Comparison of ENCODE assay signal across 30 cellular contexts in genomic region chr15:40377606-40378005, GRCh38. TPM values are rescaled to one million over a fixed set of nuclear protein-coding genes. Genes with fewer than 3 reads are reported as not detected.
"Had no signal": no experiment of that assay in that cellular context is flagged by ENCODE, and none has a peak within 500 bp of the region (broad histone marks: within the 10 kb centered on the region; RNA-seq: fewer than 3 reads in every experiment).

No MANE protein-coding gene starts in this region.

- DNase-seq: dorsolateral prefrontal cortex; effector CD4-positive, alpha-beta T cell; foreskin fibroblast; heart left ventricle; left cardiac atrium; left lung; right lobe of liver; stimulated activated CD4-positive, alpha-beta T cell treated with anti-CD3 and anti-CD28 coated beads, Interleukin-2, amount 100 ng/mL, for 24 hours; stimulated activated CD4-positive, alpha-beta T cell treated with anti-CD3 and anti-CD28 coated beads, Interleukin-4, amount 100 ng/mL, for 24 hours; stimulated activated naive CD4-positive, alpha-beta T cell treated with Interleukin-2 at 50 U/mL for 16 hours; substantia nigra; testis; upper lobe of right lung; uterus had no signal

- H3K27me3 ChIP-seq: dorsolateral prefrontal cortex, gastroesophageal sphincter, heart left ventricle, hepatocyte, left lung, neutrophil, right lobe of liver, testis, tibial nerve, upper lobe of right lung, uterus had no signal

- ATAC-seq: gastroesophageal sphincter; heart left ventricle; left cardiac atrium; left lung; natural killer cell treated with Interleukin-12 subunit alpha and Interleukin-12 subunit beta and Interleukin-15 and Interleukin-18, amount 100 ng/mL, for 72 hours; right lobe of liver; stimulated activated effector memory CD8-positive, alpha-beta T cell treated with anti-CD3 and anti-CD28 coated beads, Interleukin-12 subunit alpha, Interleukin-12 subunit beta, amount 100 ng/mL, for 72 hours; upper lobe of right lung had no signal

- H3K27ac ChIP-seq: dorsolateral prefrontal cortex, gastroesophageal sphincter, heart left ventricle, hepatocyte, left lung, neutrophil, parathyroid adenoma, right lobe of liver, testis, tibial nerve, upper lobe of right lung, uterus had no signal

- H3K4me2 ChIP-seq: hepatocyte had no signal

- H3K9ac ChIP-seq: parathyroid adenoma had no signal

- H3K4me1 ChIP-seq: parathyroid adenoma, uterus had no signal

- H2AFZ ChIP-seq: hepatocyte, parathyroid adenoma had no signal

- H3K9me3 Mint-ChIP-seq: natural killer cell treated with Interleukin-12 subunit alpha and Interleukin-12 subunit beta and Interleukin-15 and Interleukin-18, amount 100 ng/mL, for 72 hours; neural crest cell; stimulated activated effector memory CD8-positive, alpha-beta T cell treated with anti-CD3 and anti-CD28 coated beads, Interleukin-12 subunit alpha, Interleukin-12 subunit beta, amount 100 ng/mL, for 72 hours had no signal

- FAIRE-seq: colon, islet of Langerhans had no signal

- H3K27ac Mint-ChIP-seq: natural killer cell treated with Interleukin-12 subunit alpha and Interleukin-12 subunit beta and Interleukin-15 and Interleukin-18, amount 100 ng/mL, for 72 hours; progenitor cell of endocrine pancreas; stimulated activated effector memory CD8-positive, alpha-beta T cell treated with anti-CD3 and anti-CD28 coated beads, Interleukin-12 subunit alpha, Interleukin-12 subunit beta, amount 100 ng/mL, for 72 hours had no signal

- H3K4me3 ChIP-seq: dorsolateral prefrontal cortex, gastroesophageal sphincter, heart left ventricle, hepatocyte, left lung, right lobe of liver, testis, tibial nerve, upper lobe of right lung, uterus had no signal

- H3K9me3 ChIP-seq: gastroesophageal sphincter, heart left ventricle, left lung, neutrophil, right lobe of liver, testis, tibial nerve, upper lobe of right lung, uterus had no signal

- H3K27me3 Mint-ChIP-seq: natural killer cell treated with Interleukin-12 subunit alpha and Interleukin-12 subunit beta and Interleukin-15 and Interleukin-18, amount 100 ng/mL, for 72 hours had no signal

- H3K36me3 ChIP-seq: gastroesophageal sphincter, heart left ventricle, left lung, neutrophil, right lobe of liver, tibial nerve, upper lobe of right lung, uterus had no signal

- H3K36me3 Mint-ChIP-seq: natural killer cell treated with Interleukin-12 subunit alpha and Interleukin-12 subunit beta and Interleukin-15 and Interleukin-18, amount 100 ng/mL, for 72 hours; stimulated activated effector memory CD8-positive, alpha-beta T cell treated with anti-CD3 and anti-CD28 coated beads, Interleukin-12 subunit alpha, Interleukin-12 subunit beta, amount 100 ng/mL, for 72 hours had no signal

- H3K4me3 Mint-ChIP-seq: natural killer cell treated with Interleukin-12 subunit alpha and Interleukin-12 subunit beta and Interleukin-15 and Interleukin-18, amount 100 ng/mL, for 72 hours; neural crest cell; stimulated activated effector memory CD8-positive, alpha-beta T cell treated with anti-CD3 and anti-CD28 coated beads, Interleukin-12 subunit alpha, Interleukin-12 subunit beta, amount 100 ng/mL, for 72 hours had no signal

- H3K79me2 ChIP-seq: hepatocyte, parathyroid adenoma had no signal

RNA-seq across cellular contexts. Expression of gene PHGR1, which starts 26.8 kb away (rescaled TPM):
- total RNA-seq: cerebellum; dorsolateral prefrontal cortex; gastroesophageal sphincter; heart left ventricle; kidney epithelial cell; left cardiac atrium; left lung; lung microvascular endothelial cell; myocyte; natural killer cell treated with Interleukin-12 subunit alpha and Interleukin-12 subunit beta and Interleukin-15 and Interleukin-18, amount 100 ng/mL, for 72 hours; neural crest cell; omental fat pad; right lobe of liver; testis; tibial nerve; upper lobe of right lung had no signal
